Comparison of ENCODE assay signal across 13 cellular contexts in genomic region chr14:68255697-68256178, GRCh38.
DNase-seq lines count a peak whose midpoint lies in the region; ATAC-seq, FAIRE-seq and TF ChIP-seq lines count a peak whose summit lies in the region.
"Had no signal": no experiment of that assay in that cellular context is flagged by ENCODE, and none has a peak within 500 bp of the region (broad histone marks: within the 10 kb centered on the region; RNA-seq: fewer than 3 reads in every experiment).

No MANE protein-coding gene starts in this region.

- intact Hi-C loops in MCF 10A (cut with micrococcal nuclease) = no loop called here

- DNase-seq in AG08396 (ENCODE audit: low spot score) (peak; percentile 11), HTR-8/SVneo (ENCODE audit: insufficient read length, low spot score) (no peak), MCF 10A (ENCODE audit: unreplicated experiment) (no peak), mesothelial cell of epicardium (ENCODE audit: low spot score in 2 of 2, unreplicated experiment in 2 of 2) (no peak), GM13976 (ENCODE audit: low spot score) (no peak)
- no peak for DNase-seq in activated CD4-positive, alpha-beta T cell treated with anti-CD3 and anti-CD28 coated beads, Interleukin-2, amount 50 U/mL, for 48 hours
- DNase-seq: head of caudate nucleus, NCI-H2081 treated with DMSO at 0.1 percent for 48 hours had no signal

- peak overlapping the region; percentile 93 for H3K27ac Mint-ChIP-seq in MCF 10A (ENCODE audit: low read depth, unreplicated experiment)
- peak overlapping the region; percentile 99 for H3K27ac Mint-ChIP-seq in mesothelial cell of epicardium
- H3K27ac Mint-ChIP-seq: CD14-positive monocyte had no signal

- in situ Hi-C loops in GM13976 (cut with MboI; ENCODE audit: low sequenced_read_pairs, unreplicated experiment) = loop anchor here (25.0 kb wide), 1 partner anchor 407 kb away; no protein-coding TSS in a partner anchor

- no peak for TF ChIP-seq CTCF in MCF 10A (IDR thresholded peaks at IDR 0.05; ENCODE audit: unreplicated experiment)
- no peak for TF ChIP-seq CTCF in mesothelial cell of epicardium (IDR thresholded peaks at IDR 0.05; ENCODE audit: unreplicated experiment)
- no peak for TF ChIP-seq CTCF in GM13976 (IDR thresholded peaks at IDR 0.05; ENCODE audit: borderline replicate concordance, control extremely low read depth, extremely low read depth, insufficient read depth, missing control alignments)

- POLR2A ChIA-PET in MCF 10A (lab: Yijun Ruan, JAX) = interaction anchor here (0.6 to 13.7 kb wide), 15 partner anchors 23 to 561 kb away, joined by 3 to 267 read pairs (median 4); partner anchors contain the start of gene ZFP36L1

- no TSS peak for BruUV-seq in MCF 10A (replicated peaks; lab: Mats Ljungman, UMichigan)

- H3K36me3 Mint-ChIP-seq in MCF 10A (ENCODE audit: insufficient read depth, unreplicated experiment) (peaks cover 7% of the 10 kb centered on the region), mesothelial cell of epicardium (no peaks in the 10 kb centered on the region)

- ATAC-seq in GM21423 (IDR thresholded peaks at IDR 0.05; ENCODE audit: unreplicated experiment) (no peak), GM21447 (IDR thresholded peaks at IDR 0.05; ENCODE audit: unreplicated experiment) (no peak)
- ATAC-seq: sciatic nerve had no signal

- H3K27me3 Mint-ChIP-seq in MCF 10A (ENCODE audit: insufficient read depth, unreplicated experiment) (no peaks in the 10 kb centered on the region), mesothelial cell of epicardium (ENCODE audit: low read depth) (no peaks in the 10 kb centered on the region)

- peak; percentile 95 for FAIRE-seq in HTR-8/SVneo (lab: Jason Lieb, UNC)
- FAIRE-seq: colon had no signal

- H3K9me3 Mint-ChIP-seq in MCF 10A (ENCODE audit: unreplicated experiment) (no peaks in the 10 kb centered on the region), mesothelial cell of epicardium (no peaks in the 10 kb centered on the region)
- H3K9me3 Mint-ChIP-seq: CD14-positive monocyte had no signal

- H3K4me1 Mint-ChIP-seq in MCF 10A (ENCODE audit: insufficient read depth, unreplicated experiment) (peaks cover 41% of the 10 kb centered on the region), mesothelial cell of epicardium (peaks cover 83% of the 10 kb centered on the region)
- H3K4me1 Mint-ChIP-seq: CD14-positive monocyte had no signal

- CTCF ChIA-PET in MCF 10A (lab: Yijun Ruan, JAX) = interaction anchor here (0.6 to 1.8 kb wide), 8 partner anchors 20 to 588 kb away, joined by 3 to 6 read pairs (median 4); no protein-coding TSS in a partner anchor

- H3K4me3 Mint-ChIP-seq in MCF 10A (ENCODE audit: unreplicated experiment) = no peak overlapping the region
- no peak overlapping the region for H3K4me3 Mint-ChIP-seq in mesothelial cell of epicardium
- H3K4me3 Mint-ChIP-seq: CD14-positive monocyte had no signal
